Comparison of ENCODE assay signal across 6 cellular contexts in genomic region chr15:22569491-22569890, GRCh38.
DNase-seq lines count a peak whose midpoint lies in the region; ATAC-seq, FAIRE-seq and TF ChIP-seq lines count a peak whose summit lies in the region.
"Not testable (repeated sequence)": the region's sequence is repeated elsewhere in the genome, so short reads cannot be mapped to it uniquely, and the experiment has no call there.

No MANE protein-coding gene starts in this region.

- not testable (repeated sequence) for TF ChIP-seq EP300 in HepG2 (IDR thresholded peaks at IDR 0.05; ENCODE audit: low read depth in 2 of 2, low read length in 2 of 2); HepG2 (CRISPR knock-in tag; IDR thresholded peaks at IDR 0.05; ENCODE audit: borderline replicate concordance)

- not testable (repeated sequence) for DNase-seq in GM23338 (ENCODE audit: low spot score); activated naive CD4-positive, alpha-beta T cell treated with anti-CD3 and anti-CD28 coated beads, Interleukin-2, amount 50 U/mL, for 72 hours (ENCODE audit: low spot score in 2 of 2); left ventricle myocardium superior; HepG2 (ENCODE audit: low spot score); pancreas

- H3K36me3 Mint-ChIP-seq in GM23338 (ENCODE audit: low read depth), result peaks cover 19% of the 10 kb centered on the region
- not testable (repeated sequence) for H3K36me3 Mint-ChIP-seq in activated naive CD4-positive, alpha-beta T cell treated with anti-CD3 and anti-CD28 coated beads, Interleukin-2, amount 50 U/mL, for 72 hours

- ATAC-seq in GM23338 (peak; percentile 95), SK-N-SH treated with all-trans-retinoic acid at 6 μM for 48 hours (peak; percentile 46; the same call in 1 of the 3 replicates), left ventricle myocardium superior (peak; percentile 52), HepG2 (peak; percentile 89), pancreas (peak in 3 of 4 donors; percentile 51 to 79 (median 79))
- peak; percentile 30 to 39 for ATAC-seq in activated naive CD4-positive, alpha-beta T cell treated with anti-CD3 and anti-CD28 coated beads, Interleukin-2, amount 50 U/mL, for 72 hours

- H4K20me1 ChIP-seq in GM23338 (replicated peaks; ENCODE audit: insufficient read depth); HepG2 (ENCODE audit: insufficient read depth, low read length): not testable (repeated sequence)

- not testable (repeated sequence) for H3F3A ChIP-seq in GM23338 (replicated peaks; ENCODE audit: low read depth)

- FAIRE-seq in HepG2 (lab: Jason Lieb, UNC); pancreas (lab: Jason Lieb, UNC): not testable (repeated sequence)

- not testable (repeated sequence) for H3K9ac ChIP-seq in HepG2 (ENCODE audit: insufficient read depth, low read depth, low read length)

- H3K36me3 ChIP-seq in GM23338 (ENCODE audit: insufficient read depth); HepG2 (replicated peaks in 1 of 2; ENCODE audit: control insufficient read depth in 1 of 2, insufficient read depth in 2 of 2, low read length in 2 of 2); pancreas: not testable (repeated sequence)

- H3K4me3 Mint-ChIP-seq in GM23338, result not testable (repeated sequence)

- H3K9me3 ChIP-seq in HepG2 (ENCODE audit: low read length); pancreas: not testable (repeated sequence)

- POLR2A ChIA-PET in HepG2 (lab: Yijun Ruan, JAX), result not testable (repeated sequence)

- no CpG with 5 or more reads among the region's 11 CpGs for WGBS in HepG2 (ENCODE audit: low lambda C conversion rate)
- no CpG with 5 or more reads among the region's 11 CpGs for WGBS in pancreas, 2 donors

- in situ Hi-C loops in HepG2 (cut with HindIII; ENCODE audit: extremely low pct_ligation_motif_present, low pct_unique_long_range_greater_than_20kb), result not testable (repeated sequence)

- not testable (repeated sequence) for H3K79me2 ChIP-seq in GM23338 (replicated peaks; ENCODE audit: insufficient read depth); HepG2 (ENCODE audit: insufficient read depth, low read length)

- not testable (repeated sequence) for H2AFZ ChIP-seq in GM23338; HepG2 (ENCODE audit: low read length)

- H3K4me1 ChIP-seq in GM23338 (ENCODE audit: insufficient read depth); HepG2 (ENCODE audit: insufficient read depth, low read length); pancreas: not testable (repeated sequence)

- not testable (repeated sequence) for TF ChIP-seq RAD21 in HepG2 (CRISPR knock-in tag; IDR thresholded peaks at IDR 0.05)

- TF ChIP-seq POLR2A in HepG2 (IDR thresholded peaks at IDR 0.05; ENCODE audit: insufficient read depth in 1 of 2, low read depth in 2 of 2, low read length in 2 of 2), result not testable (repeated sequence)

- H3K4me1 Mint-ChIP-seq in GM23338, result not testable (repeated sequence)

- H3K27ac ChIP-seq in GM23338 (ENCODE audit: low read depth); HepG2 (ENCODE audit: extremely low read length, insufficient read depth, low read length); pancreas: not testable (repeated sequence)

- H3K9me2 ChIP-seq in GM23338 (ENCODE audit: insufficient read depth), result not testable (repeated sequence)

- H3K4me2 ChIP-seq in GM23338; HepG2 (ENCODE audit: low read depth, low read length): not testable (repeated sequence)

- not testable (repeated sequence) for H3K27me3 ChIP-seq in GM23338 (ENCODE audit: insufficient read depth); HepG2 (ENCODE audit: control insufficient read depth in 1 of 2, insufficient read depth in 2 of 2, low read length in 2 of 2); pancreas

- H3K27ac Mint-ChIP-seq in GM23338; activated naive CD4-positive, alpha-beta T cell treated with anti-CD3 and anti-CD28 coated beads, Interleukin-2, amount 50 U/mL, for 72 hours: not testable (repeated sequence)

- intact Hi-C loops in left ventricle myocardium superior (cut with micrococcal nuclease); HepG2 (cut with micrococcal nuclease; ENCODE audit: unreplicated experiment); pancreas (cut with DNase I): not testable (repeated sequence)

- H3K27me3 Mint-ChIP-seq in GM23338 (ENCODE audit: insufficient read depth, low read depth, poor library complexity), result not testable (repeated sequence)

- not testable (repeated sequence) for H3K9me3 Mint-ChIP-seq in GM23338; activated naive CD4-positive, alpha-beta T cell treated with anti-CD3 and anti-CD28 coated beads, Interleukin-2, amount 50 U/mL, for 72 hours

- CTCF ChIA-PET in HepG2 (lab: Yijun Ruan, JAX; ENCODE audit: low intra/inter-chr PET ratio, low total read pairs), result not testable (repeated sequence)

- not testable (repeated sequence) for H3K4me3 ChIP-seq in GM23338; HepG2 (replicated peaks in 1 of 3; ENCODE audit: insufficient read depth in 1 of 3, low read depth in 2 of 3, low read length in 3 of 3); pancreas

- not testable (repeated sequence) for TF ChIP-seq CTCF in GM23338 (conservative IDR thresholded peaks at IDR 0.05; ENCODE audit: low read depth in 2 of 2); HepG2 (CRISPR knock-in tag; IDR thresholded peaks at IDR 0.05); pancreas (IDR thresholded peaks at IDR 0.05)

- BruUV-seq in HepG2 (replicated peaks; lab: Mats Ljungman, UMichigan), result not testable (repeated sequence)

Comparison
In these comparisons a context has a peak if more than half of its experiments do, and no peak if none do; other contexts are left out.
1. ATAC-seq: peak in every context shown above with its lines; median percentile 95 in GM23338; 89 in HepG2; 79 in pancreas; 52 in left ventricle myocardium superior; 46 in SK-N-SH treated with all-trans-retinoic acid at 6 μM for 48 hours; 34 in activated naive CD4-positive, alpha-beta T cell treated with anti-CD3 and anti-CD28 coated beads, Interleukin-2, amount 50 U/mL, for 72 hours.